Comparison of ENCODE assay signal across 1 cellular context in the genomic region with DNA sequence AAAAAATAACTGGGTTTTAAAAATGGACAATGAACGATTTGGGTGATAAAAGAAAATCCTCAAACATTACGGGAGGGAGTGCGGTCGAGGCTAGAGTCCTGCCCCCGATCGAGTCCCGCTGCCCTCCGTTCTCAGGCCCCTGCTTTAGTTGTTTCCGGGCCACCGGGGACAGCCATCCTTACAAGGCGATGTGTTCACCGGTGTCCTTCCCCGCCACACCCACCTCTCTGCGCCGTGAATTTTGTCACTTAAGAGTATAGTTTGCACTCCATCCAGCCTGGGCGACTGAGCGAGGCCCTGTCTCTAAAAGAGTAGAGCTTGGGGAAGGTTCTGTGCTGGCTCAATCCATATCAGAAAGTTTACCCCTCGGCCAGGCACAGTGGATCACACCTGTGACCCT.
TF ChIP-seq lines count a peak whose summit lies in the region.

No MANE protein-coding gene starts in this region.

TF ChIP-seq in liver, 16 proteins besides CTCF, POLR2A, EP300 and RAD21 (continued from another document):
- TF ChIP-seq, protein P1, sequence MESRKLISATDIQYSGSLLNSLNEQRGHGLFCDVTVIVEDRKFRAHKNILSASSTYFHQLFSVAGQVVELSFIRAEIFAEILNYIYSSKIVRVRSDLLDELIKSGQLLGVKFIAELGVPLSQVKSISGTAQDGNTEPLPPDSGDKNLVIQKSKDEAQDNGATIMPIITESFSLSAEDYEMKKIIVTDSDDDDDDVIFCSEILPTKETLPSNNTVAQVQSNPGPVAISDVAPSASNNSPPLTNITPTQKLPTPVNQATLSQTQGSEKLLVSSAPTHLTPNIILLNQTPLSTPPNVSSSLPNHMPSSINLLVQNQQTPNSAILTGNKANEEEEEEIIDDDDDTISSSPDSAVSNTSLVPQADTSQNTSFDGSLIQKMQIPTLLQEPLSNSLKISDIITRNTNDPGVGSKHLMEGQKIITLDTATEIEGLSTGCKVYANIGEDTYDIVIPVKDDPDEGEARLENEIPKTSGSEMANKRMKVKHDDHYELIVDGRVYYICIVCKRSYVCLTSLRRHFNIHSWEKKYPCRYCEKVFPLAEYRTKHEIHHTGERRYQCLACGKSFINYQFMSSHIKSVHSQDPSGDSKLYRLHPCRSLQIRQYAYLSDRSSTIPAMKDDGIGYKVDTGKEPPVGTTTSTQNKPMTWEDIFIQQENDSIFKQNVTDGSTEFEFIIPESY (IDR thresholded peaks at IDR 0.05) = no peak
